ENCODE assay signal across 1 cellular context in the genomic region with DNA sequence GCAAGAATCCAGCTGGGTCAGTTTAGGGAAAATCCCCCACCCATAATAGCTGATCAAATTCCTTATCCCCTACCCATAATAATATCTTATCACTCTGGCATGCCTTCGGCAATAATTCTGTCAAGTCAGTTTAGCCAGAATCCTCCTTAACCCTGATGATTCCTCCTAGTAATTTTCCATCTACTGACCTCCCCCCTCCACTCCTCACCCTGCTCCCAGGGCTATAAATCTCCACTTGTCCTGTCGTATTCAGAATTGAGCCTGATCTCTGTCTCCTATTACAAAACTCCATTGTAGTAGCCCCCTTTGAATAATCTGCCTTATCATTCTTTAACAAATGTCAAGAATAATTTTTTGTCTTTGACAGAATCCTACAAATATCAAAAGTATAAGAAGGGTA.
TF ChIP-seq lines count a peak whose summit lies in the region.

No MANE protein-coding gene starts in this region.

TF ChIP-seq in GM23338, 12 proteins besides CTCF, POLR2A, EP300 and RAD21 (continued from another document):
- TF ChIP-seq, protein P1, sequence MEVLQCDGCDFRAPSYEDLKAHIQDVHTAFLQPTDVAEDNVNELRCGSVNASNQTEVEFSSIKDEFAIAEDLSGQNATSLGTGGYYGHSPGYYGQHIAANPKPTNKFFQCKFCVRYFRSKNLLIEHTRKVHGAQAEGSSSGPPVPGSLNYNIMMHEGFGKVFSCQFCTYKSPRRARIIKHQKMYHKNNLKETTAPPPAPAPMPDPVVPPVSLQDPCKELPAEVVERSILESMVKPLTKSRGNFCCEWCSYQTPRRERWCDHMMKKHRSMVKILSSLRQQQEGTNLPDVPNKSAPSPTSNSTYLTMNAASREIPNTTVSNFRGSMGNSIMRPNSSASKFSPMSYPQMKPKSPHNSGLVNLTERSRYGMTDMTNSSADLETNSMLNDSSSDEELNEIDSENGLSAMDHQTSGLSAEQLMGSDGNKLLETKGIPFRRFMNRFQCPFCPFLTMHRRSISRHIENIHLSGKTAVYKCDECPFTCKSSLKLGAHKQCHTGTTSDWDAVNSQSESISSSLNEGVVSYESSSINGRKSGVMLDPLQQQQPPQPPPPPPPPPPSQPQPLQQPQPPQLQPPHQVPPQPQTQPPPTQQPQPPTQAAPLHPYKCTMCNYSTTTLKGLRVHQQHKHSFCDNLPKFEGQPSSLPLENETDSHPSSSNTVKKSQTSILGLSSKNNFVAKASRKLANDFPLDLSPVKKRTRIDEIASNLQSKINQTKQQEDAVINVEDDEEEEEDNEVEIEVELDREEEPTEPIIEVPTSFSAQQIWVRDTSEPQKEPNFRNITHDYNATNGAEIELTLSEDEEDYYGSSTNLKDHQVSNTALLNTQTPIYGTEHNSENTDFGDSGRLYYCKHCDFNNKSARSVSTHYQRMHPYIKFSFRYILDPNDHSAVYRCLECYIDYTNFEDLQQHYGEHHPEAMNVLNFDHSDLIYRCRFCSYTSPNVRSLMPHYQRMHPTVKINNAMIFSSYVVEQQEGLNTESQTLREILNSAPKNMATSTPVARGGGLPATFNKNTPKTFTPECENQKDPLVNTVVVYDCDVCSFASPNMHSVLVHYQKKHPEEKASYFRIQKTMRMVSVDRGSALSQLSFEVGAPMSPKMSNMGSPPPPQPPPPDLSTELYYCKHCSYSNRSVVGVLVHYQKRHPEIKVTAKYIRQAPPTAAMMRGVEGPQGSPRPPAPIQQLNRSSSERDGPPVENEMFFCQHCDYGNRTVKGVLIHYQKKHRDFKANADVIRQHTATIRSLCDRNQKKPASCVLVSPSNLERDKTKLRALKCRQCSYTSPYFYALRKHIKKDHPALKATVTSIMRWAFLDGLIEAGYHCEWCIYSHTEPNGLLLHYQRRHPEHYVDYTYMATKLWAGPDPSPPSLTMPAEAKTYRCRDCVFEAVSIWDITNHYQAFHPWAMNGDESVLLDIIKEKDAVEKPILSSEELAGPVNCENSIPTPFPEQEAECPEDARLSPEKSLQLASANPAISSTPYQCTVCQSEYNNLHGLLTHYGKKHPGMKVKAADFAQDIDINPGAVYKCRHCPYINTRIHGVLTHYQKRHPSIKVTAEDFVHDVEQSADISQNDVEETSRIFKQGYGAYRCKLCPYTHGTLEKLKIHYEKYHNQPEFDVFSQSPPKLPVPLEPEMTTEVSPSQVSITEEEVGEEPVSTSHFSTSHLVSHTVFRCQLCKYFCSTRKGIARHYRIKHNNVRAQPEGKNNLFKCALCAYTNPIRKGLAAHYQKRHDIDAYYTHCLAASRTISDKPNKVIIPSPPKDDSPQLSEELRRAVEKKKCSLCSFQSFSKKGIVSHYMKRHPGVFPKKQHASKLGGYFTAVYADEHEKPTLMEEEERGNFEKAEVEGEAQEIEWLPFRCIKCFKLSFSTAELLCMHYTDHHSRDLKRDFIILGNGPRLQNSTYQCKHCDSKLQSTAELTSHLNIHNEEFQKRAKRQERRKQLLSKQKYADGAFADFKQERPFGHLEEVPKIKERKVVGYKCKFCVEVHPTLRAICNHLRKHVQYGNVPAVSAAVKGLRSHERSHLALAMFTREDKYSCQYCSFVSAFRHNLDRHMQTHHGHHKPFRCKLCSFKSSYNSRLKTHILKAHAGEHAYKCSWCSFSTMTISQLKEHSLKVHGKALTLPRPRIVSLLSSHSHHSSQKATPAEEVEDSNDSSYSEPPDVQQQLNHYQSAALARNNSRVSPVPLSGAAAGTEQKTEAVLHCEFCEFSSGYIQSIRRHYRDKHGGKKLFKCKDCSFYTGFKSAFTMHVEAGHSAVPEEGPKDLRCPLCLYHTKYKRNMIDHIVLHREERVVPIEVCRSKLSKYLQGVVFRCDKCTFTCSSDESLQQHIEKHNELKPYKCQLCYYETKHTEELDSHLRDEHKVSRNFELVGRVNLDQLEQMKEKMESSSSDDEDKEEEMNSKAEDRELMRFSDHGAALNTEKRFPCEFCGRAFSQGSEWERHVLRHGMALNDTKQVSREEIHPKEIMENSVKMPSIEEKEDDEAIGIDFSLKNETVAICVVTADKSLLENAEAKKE (CRISPR knock-in tag; IDR thresholded peaks at IDR 0.05), result no peak
- TF ChIP-seq CREB1 (CRISPR knock-in tag; IDR thresholded peaks at IDR 0.05; ENCODE audit: low read depth), result no peak
- TF ChIP-seq STAT1 (IDR thresholded peaks at IDR 0.05; ENCODE audit: unreplicated experiment), result no peak
- no peak for TF ChIP-seq EZH2 (IDR thresholded peaks at IDR 0.05; ENCODE audit: low read depth, unreplicated experiment)
- TF ChIP-seq ZNF331 (CRISPR knock-in tag; IDR thresholded peaks at IDR 0.05; ENCODE audit: low read depth), result no peak
- TF ChIP-seq POLR2AphosphoS5 (IDR thresholded peaks at IDR 0.05; ENCODE audit: low read depth), result no peak
- no peak for TF ChIP-seq ZNF114 (CRISPR knock-in tag; IDR thresholded peaks at IDR 0.05)
- TF ChIP-seq NANOG (IDR thresholded peaks at IDR 0.05; ENCODE audit: borderline replicate concordance), result no peak
TF ChIP-seq in GM23338: peak in this region for 0.
